In genomic region chr15:54859982-54860381, GRCh38 we compare ENCODE assay signal across 8 cellular contexts.
"Had no signal": no experiment of that assay in that cellular context is flagged by ENCODE, and none has a peak within 500 bp of the region (broad histone marks: within the 10 kb centered on the region; RNA-seq: fewer than 3 reads in every experiment).

No MANE protein-coding gene starts in this region.

- ATAC-seq: GM12878 had no signal

- FAIRE-seq: G401.6, GM12878, GM12891, GM12892, GM18507, GM19239 had no signal

- DNase-seq: GDM1, GF-D8 had no signal

- H3K4me3 ChIP-seq: GM12878 had no signal
